Comparison of ENCODE assay signal across 8 cellular contexts in genomic region chr10:45373003-45373782, GRCh38. TPM values are rescaled to one million over a fixed set of nuclear protein-coding genes. Genes with fewer than 3 reads are reported as not detected.
DNase-seq lines count a peak whose midpoint lies in the region; ATAC-seq and TF ChIP-seq lines count a peak whose summit lies in the region.

No MANE protein-coding gene starts in this region.

- H3K27me3 ChIP-seq in iPS-20b (ENCODE audit: insufficient read depth, low read length), result peaks cover 69% of the 10 kb centered on the region

- DNase-seq in LoVo (ENCODE audit: low spot score) (peak; percentile 14), HCEC 1CT (no peak)
- no peak for DNase-seq in activated T-helper 2 cell treated with anti-CD3 and anti-CD28 coated beads, Interferon-gamma antibody, Interleukin-2, Interleukin-4, amounts not matched to agents 10 μg/mL and 5 μg/mL and 100 μg/mL, durations not matched to agents 14 hours and 24 hours and 36 hours (ENCODE audit: low spot score)
- peak; percentile 60 for DNase-seq in stimulated activated naive B cell treated with anti-CD40 and anti-IgM and Interleukin-4, amounts not matched to agents 10 μg/mL and 1 μg/mL and 100 μg/mL, for 72 hours

- no peaks in the 10 kb centered on the region for H3K36me3 ChIP-seq in iPS-20b (ENCODE audit: insufficient read depth, low read depth, low read length)

- no peaks in the 10 kb centered on the region for H3K9me3 ChIP-seq in iPS-20b (ENCODE audit: insufficient read depth, low read depth, low read length)

- no peak overlapping the region for H3K27ac ChIP-seq in iPS-20b (ENCODE audit: low read length)

- no peaks in the 10 kb centered on the region for H3K36me3 Mint-ChIP-seq in activated T-helper 2 cell treated with anti-CD3 and anti-CD28 coated beads, Interferon-gamma antibody, Interleukin-2, Interleukin-4, amounts not matched to agents 10 μg/mL and 5 μg/mL and 100 μg/mL, durations not matched to agents 14 hours and 24 hours and 36 hours (ENCODE audit: low read depth)
- H3K36me3 Mint-ChIP-seq in stimulated activated naive B cell treated with anti-CD40 and anti-IgM and Interleukin-4, amounts not matched to agents 10 μg/mL and 1 μg/mL and 100 μg/mL, for 72 hours, result peaks cover 0 to 12% of the 10 kb centered on the region in 2 donors

- TF ChIP-seq POLR2A in GM18505 (IDR thresholded peaks at IDR 0.05; ENCODE audit: borderline replicate concordance, extremely low read depth, insufficient read depth, insufficient read length), result no peak

- peak overlapping the region; percentile 74 for H3K4me3 Mint-ChIP-seq in activated T-helper 2 cell treated with anti-CD3 and anti-CD28 coated beads, Interferon-gamma antibody, Interleukin-2, Interleukin-4, amounts not matched to agents 10 μg/mL and 5 μg/mL and 100 μg/mL, durations not matched to agents 14 hours and 24 hours and 36 hours (ENCODE audit: low read depth)
- H3K4me3 Mint-ChIP-seq in stimulated activated naive B cell treated with anti-CD40 and anti-IgM and Interleukin-4, amounts not matched to agents 10 μg/mL and 1 μg/mL and 100 μg/mL, for 72 hours, result peak overlapping the region; percentile 92 to 98

- H3K27me3 Mint-ChIP-seq in activated T-helper 2 cell treated with anti-CD3 and anti-CD28 coated beads, Interferon-gamma antibody, Interleukin-2, Interleukin-4, amounts not matched to agents 10 μg/mL and 5 μg/mL and 100 μg/mL, durations not matched to agents 14 hours and 24 hours and 36 hours (ENCODE audit: low read depth), result peaks cover 77% of the 10 kb centered on the region
- no peaks in the 10 kb centered on the region for H3K27me3 Mint-ChIP-seq in stimulated activated naive B cell treated with anti-CD40 and anti-IgM and Interleukin-4, amounts not matched to agents 10 μg/mL and 1 μg/mL and 100 μg/mL, for 72 hours

- H3K4me1 Mint-ChIP-seq in activated T-helper 2 cell treated with anti-CD3 and anti-CD28 coated beads, Interferon-gamma antibody, Interleukin-2, Interleukin-4, amounts not matched to agents 10 μg/mL and 5 μg/mL and 100 μg/mL, durations not matched to agents 14 hours and 24 hours and 36 hours (ENCODE audit: low read depth), result peaks cover 11% of the 10 kb centered on the region
- H3K4me1 Mint-ChIP-seq in stimulated activated naive B cell treated with anti-CD40 and anti-IgM and Interleukin-4, amounts not matched to agents 10 μg/mL and 1 μg/mL and 100 μg/mL, for 72 hours, result peaks cover 56 to 93% of the 10 kb centered on the region in 2 donors

- H3K27ac Mint-ChIP-seq in activated T-helper 2 cell treated with anti-CD3 and anti-CD28 coated beads, Interferon-gamma antibody, Interleukin-2, Interleukin-4, amounts not matched to agents 10 μg/mL and 5 μg/mL and 100 μg/mL, durations not matched to agents 14 hours and 24 hours and 36 hours, result no peak overlapping the region
- H3K27ac Mint-ChIP-seq in stimulated activated naive B cell treated with anti-CD40 and anti-IgM and Interleukin-4, amounts not matched to agents 10 μg/mL and 1 μg/mL and 100 μg/mL, for 72 hours, result peak overlapping the region; percentile 96

- peak; percentile 37 for ATAC-seq in GM18505 (IDR thresholded peaks at IDR 0.05; ENCODE audit: unreplicated experiment)
- peak; percentile 32 for ATAC-seq in GM21717 (IDR thresholded peaks at IDR 0.05; ENCODE audit: unreplicated experiment)
- peak; percentile 45 to 46 for ATAC-seq in stimulated activated naive B cell treated with anti-CD40 and anti-IgM and Interleukin-4, amounts not matched to agents 10 μg/mL and 1 μg/mL and 100 μg/mL, for 72 hours (replicated peaks)
- ATAC-seq in HG03469 (IDR thresholded peaks at IDR 0.05; ENCODE audit: unreplicated experiment), result no peak

- peak overlapping the region; percentile 16; the same call in 1 of the 2 replicates for H3K9ac ChIP-seq in iPS-20b (ENCODE audit: low read depth, low read length)

- 0 out of 2 replicates have a peak, but pooled peaks cover 3% of the 10 kb centered on the region for H3K4me1 ChIP-seq in iPS-20b (ENCODE audit: insufficient read depth, low read length)

- H3K9me3 Mint-ChIP-seq in activated T-helper 2 cell treated with anti-CD3 and anti-CD28 coated beads, Interferon-gamma antibody, Interleukin-2, Interleukin-4, amounts not matched to agents 10 μg/mL and 5 μg/mL and 100 μg/mL, durations not matched to agents 14 hours and 24 hours and 36 hours, result no peaks in the 10 kb centered on the region
- no peaks in the 10 kb centered on the region for H3K9me3 Mint-ChIP-seq in stimulated activated naive B cell treated with anti-CD40 and anti-IgM and Interleukin-4, amounts not matched to agents 10 μg/mL and 1 μg/mL and 100 μg/mL, for 72 hours

- intact Hi-C loops in activated T-helper 2 cell treated with anti-CD3 and anti-CD28 coated beads, Interferon-gamma antibody, Interleukin-2, Interleukin-4, amounts not matched to agents 10 μg/mL and 5 μg/mL and 100 μg/mL, durations not matched to agents 14 hours and 24 hours and 36 hours (cut with micrococcal nuclease), result no loop called here

- H3K4me3 ChIP-seq in iPS-20b (ENCODE audit: low read length), result peak overlapping the region; percentile 70

RNA-seq across cellular contexts. Expression of gene ALOX5, which starts 0.8 kb away (rescaled TPM):
- 0.21 and 0.32 TPM in 2 replicates for total RNA-seq in activated T-helper 2 cell treated with anti-CD3 and anti-CD28 coated beads, Interferon-gamma antibody, Interleukin-2, Interleukin-4, amounts not matched to agents 10 μg/mL and 5 μg/mL and 100 μg/mL, durations not matched to agents 14 hours and 24 hours and 36 hours

RNA-seq across cellular contexts. Expression of gene OR13A1, which starts 57.8 kb away (rescaled TPM):
- not detected in 2 replicates for total RNA-seq in activated T-helper 2 cell treated with anti-CD3 and anti-CD28 coated beads, Interferon-gamma antibody, Interleukin-2, Interleukin-4, amounts not matched to agents 10 μg/mL and 5 μg/mL and 100 μg/mL, durations not matched to agents 14 hours and 24 hours and 36 hours

Comparison
In these comparisons a context has a peak if more than half of its experiments do, and no peak if none do; other contexts are left out.
1. DNase-seq: peak in LoVo (single experiment) and stimulated activated naive B cell treated with anti-CD40 and anti-IgM and Interleukin-4, amounts not matched to agents 10 μg/mL and 1 μg/mL and 100 μg/mL, for 72 hours (single experiment); none in activated T-helper 2 cell treated with anti-CD3 and anti-CD28 coated beads, Interferon-gamma antibody, Interleukin-2, Interleukin-4, amounts not matched to agents 10 μg/mL and 5 μg/mL and 100 μg/mL, durations not matched to agents 14 hours and 24 hours and 36 hours (single experiment) and HCEC 1CT (single experiment).